ENCODE assay signal across 1 cellular context in the genomic region with DNA sequence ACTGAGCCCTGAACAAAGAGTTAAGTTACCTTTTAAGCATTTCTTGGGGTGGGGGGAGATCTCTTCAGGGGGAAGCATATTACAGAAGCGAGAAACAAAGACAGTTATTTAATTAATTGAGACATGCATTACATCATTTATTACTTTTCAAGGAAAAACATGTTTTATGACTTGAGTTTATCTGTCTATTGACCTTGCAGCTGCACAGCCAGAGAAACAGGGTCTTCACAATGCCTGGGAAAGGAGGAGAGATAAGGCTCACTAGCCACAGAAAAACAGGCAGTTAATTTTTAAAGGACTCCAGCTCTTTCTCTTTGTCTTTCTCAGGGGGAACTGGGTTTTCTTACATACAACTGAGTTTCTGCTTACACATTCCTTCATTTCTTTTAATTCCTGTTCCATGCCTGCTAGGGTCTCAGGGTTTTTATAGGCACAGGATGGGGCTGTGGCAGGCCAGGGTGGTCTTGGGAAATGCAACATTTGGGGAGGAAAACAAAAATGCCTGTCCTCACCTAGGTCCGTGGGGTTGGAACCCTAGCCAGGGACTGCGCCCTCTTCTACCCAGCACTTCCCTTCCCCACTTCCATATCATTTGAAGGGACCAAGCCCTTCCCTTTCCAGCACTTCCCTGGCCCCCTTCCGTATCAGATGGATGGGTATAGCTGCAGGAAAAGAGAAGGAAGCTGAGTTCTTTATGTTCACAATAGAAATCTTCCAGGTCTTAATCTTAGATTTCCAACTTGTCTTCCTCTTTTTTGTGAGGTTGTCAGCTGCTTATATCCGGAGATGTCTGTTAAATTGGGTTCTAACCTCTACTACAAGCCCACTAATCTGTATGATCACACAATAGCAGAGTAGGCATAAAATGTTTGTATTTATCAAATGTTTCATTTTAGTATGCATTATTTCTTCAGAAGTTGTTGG.
A peak's percentile ranks its signal among the peaks of the same experiment; 100 is the strongest.
TF ChIP-seq lines count a peak whose summit lies in the region.

No MANE protein-coding gene starts in this region.

TF ChIP-seq in K562, 482 proteins besides CTCF, POLR2A, EP300 and RAD21 (continued from another document and continues in another):
- TF ChIP-seq, protein P1, sequence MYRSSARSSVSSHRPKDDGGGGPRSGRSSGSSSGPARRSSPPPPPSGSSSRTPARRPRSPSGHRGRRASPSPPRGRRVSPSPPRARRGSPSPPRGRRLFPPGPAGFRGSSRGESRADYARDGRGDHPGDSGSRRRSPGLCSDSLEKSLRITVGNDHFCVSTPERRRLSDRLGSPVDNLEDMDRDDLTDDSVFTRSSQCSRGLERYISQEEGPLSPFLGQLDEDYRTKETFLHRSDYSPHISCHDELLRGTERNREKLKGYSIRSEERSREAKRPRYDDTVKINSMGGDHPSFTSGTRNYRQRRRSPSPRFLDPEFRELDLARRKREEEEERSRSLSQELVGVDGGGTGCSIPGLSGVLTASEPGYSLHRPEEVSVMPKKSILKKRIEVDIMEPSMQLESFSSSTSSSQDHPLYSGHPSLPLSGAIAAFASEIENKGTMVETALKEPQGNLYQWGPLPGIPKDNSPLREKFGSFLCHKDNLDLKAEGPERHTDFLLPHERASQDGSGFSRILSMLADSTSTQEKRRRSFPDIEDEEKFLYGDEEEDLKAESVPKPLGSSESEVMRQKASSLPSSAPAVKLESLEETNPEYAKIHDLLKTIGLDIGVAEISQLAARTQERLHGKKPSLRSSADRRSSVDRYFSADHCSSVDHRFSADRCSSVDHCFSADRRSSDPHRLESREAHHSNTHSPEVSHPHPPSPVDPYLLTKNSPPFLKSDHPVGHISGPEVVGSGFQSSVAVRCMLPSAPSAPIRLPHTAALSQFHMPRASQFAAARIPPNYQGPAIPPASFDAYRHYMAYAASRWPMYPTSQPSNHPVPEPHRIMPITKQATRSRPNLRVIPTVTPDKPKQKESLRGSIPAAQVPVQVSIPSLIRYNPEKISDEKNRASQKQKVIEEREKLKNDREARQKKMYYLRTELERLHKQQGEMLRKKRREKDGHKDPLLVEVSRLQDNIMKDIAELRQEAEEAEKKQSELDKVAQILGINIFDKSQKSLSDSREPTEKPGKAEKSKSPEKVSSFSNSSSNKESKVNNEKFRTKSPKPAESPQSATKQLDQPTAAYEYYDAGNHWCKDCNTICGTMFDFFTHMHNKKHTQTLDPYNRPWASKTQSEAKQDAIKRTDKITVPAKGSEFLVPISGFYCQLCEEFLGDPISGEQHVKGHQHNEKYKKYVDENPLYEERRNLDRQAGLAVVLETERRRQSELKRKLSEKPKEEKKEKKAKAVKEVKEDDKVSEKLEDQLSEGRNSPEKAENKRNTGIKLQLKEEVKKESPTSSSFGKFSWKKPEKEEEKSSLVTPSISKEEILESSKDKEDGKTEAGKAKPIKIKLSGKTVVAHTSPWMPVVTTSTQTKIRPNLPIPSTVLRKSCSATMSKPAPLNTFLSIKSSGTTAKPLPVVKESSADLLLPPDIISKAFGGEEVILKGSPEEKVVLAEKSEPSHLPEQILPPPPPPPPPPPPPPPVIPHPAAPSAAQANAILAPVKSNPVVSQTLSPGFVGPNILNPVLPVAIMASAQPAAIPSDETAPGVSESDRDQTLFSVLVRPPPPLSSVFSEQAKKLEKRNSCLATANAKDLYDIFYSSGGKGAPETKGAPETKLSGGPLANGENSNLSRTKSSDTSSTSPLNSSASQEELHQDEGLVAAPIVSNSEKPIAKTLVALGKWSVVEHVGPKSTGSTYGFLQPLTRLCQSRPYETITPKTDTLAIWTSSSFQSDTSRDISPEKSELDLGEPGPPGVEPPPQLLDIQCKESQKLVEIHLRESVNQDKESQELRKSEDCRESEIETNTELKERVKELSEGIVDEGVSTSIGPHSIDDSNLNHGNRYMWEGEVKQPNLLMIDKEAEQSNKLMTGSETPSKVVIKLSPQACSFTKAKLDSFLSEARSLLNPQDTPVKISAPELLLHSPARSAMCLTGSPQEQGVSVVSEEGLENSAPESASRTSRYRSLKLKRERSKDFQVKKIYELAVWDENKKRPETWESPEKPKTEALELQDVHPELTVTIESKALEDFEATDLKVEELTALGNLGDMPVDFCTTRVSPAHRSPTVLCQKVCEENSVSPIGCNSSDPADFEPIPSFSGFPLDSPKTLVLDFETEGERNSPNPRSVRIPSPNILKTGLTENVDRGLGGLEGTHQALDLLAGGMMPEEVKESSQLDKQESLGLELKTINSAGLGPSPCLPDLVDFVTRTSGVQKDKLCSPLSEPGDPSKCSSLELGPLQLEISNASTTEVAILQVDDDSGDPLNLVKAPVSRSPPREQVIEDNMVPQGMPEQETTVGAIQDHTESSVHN (IDR thresholded peaks at IDR 0.05; ENCODE audit: borderline replicate concordance in 1 of 2, low read depth in 1 of 2), result no peak
- TF ChIP-seq, protein P2, sequence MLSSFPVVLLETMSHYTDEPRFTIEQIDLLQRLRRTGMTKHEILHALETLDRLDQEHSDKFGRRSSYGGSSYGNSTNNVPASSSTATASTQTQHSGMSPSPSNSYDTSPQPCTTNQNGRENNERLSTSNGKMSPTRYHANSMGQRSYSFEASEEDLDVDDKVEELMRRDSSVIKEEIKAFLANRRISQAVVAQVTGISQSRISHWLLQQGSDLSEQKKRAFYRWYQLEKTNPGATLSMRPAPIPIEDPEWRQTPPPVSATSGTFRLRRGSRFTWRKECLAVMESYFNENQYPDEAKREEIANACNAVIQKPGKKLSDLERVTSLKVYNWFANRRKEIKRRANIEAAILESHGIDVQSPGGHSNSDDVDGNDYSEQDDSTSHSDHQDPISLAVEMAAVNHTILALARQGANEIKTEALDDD (IDR thresholded peaks at IDR 0.05), result no peak; the same call in 1 of the 2 replicates
- no peak for TF ChIP-seq SREBF1 (IDR thresholded peaks at IDR 0.05; ENCODE audit: borderline replicate concordance, low read depth, low read length)
- TF ChIP-seq, protein P3, sequence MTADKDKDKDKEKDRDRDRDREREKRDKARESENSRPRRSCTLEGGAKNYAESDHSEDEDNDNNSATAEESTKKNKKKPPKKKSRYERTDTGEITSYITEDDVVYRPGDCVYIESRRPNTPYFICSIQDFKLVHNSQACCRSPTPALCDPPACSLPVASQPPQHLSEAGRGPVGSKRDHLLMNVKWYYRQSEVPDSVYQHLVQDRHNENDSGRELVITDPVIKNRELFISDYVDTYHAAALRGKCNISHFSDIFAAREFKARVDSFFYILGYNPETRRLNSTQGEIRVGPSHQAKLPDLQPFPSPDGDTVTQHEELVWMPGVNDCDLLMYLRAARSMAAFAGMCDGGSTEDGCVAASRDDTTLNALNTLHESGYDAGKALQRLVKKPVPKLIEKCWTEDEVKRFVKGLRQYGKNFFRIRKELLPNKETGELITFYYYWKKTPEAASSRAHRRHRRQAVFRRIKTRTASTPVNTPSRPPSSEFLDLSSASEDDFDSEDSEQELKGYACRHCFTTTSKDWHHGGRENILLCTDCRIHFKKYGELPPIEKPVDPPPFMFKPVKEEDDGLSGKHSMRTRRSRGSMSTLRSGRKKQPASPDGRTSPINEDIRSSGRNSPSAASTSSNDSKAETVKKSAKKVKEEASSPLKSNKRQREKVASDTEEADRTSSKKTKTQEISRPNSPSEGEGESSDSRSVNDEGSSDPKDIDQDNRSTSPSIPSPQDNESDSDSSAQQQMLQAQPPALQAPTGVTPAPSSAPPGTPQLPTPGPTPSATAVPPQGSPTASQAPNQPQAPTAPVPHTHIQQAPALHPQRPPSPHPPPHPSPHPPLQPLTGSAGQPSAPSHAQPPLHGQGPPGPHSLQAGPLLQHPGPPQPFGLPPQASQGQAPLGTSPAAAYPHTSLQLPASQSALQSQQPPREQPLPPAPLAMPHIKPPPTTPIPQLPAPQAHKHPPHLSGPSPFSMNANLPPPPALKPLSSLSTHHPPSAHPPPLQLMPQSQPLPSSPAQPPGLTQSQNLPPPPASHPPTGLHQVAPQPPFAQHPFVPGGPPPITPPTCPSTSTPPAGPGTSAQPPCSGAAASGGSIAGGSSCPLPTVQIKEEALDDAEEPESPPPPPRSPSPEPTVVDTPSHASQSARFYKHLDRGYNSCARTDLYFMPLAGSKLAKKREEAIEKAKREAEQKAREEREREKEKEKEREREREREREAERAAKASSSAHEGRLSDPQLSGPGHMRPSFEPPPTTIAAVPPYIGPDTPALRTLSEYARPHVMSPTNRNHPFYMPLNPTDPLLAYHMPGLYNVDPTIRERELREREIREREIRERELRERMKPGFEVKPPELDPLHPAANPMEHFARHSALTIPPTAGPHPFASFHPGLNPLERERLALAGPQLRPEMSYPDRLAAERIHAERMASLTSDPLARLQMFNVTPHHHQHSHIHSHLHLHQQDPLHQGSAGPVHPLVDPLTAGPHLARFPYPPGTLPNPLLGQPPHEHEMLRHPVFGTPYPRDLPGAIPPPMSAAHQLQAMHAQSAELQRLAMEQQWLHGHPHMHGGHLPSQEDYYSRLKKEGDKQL (CRISPR knock-in tag; IDR thresholded peaks at IDR 0.05; ENCODE audit: borderline replicate concordance), result no peak
- TF ChIP-seq SLC30A9 (CRISPR knock-in tag; IDR thresholded peaks at IDR 0.05), result no peak
- TF ChIP-seq CBFA2T2 (conservative IDR thresholded peaks at IDR 0.05), result peak; percentile 65
- TF ChIP-seq, protein P4, sequence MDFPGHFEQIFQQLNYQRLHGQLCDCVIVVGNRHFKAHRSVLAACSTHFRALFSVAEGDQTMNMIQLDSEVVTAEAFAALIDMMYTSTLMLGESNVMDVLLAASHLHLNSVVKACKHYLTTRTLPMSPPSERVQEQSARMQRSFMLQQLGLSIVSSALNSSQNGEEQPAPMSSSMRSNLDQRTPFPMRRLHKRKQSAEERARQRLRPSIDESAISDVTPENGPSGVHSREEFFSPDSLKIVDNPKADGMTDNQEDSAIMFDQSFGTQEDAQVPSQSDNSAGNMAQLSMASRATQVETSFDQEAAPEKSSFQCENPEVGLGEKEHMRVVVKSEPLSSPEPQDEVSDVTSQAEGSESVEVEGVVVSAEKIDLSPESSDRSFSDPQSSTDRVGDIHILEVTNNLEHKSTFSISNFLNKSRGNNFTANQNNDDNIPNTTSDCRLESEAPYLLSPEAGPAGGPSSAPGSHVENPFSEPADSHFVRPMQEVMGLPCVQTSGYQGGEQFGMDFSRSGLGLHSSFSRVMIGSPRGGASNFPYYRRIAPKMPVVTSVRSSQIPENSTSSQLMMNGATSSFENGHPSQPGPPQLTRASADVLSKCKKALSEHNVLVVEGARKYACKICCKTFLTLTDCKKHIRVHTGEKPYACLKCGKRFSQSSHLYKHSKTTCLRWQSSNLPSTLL (IDR thresholded peaks at IDR 0.05), result peak; percentile 90
- no peak for TF ChIP-seq AFF4 (CRISPR knock-in tag; IDR thresholded peaks at IDR 0.05)
- TF ChIP-seq PHF20 (IDR thresholded peaks at IDR 0.05; ENCODE audit: partially characterized antibody), result no peak
- TF ChIP-seq MBD1 (CRISPR knock-in tag; IDR thresholded peaks at IDR 0.05), result no peak
- no peak for TF ChIP-seq NCOA1 (IDR thresholded peaks at IDR 0.05; ENCODE audit: low read depth)
- TF ChIP-seq DACH1 (IDR thresholded peaks at IDR 0.05; ENCODE audit: partially characterized antibody), result no peak
- TF ChIP-seq MAFF (IDR thresholded peaks at IDR 0.05; ENCODE audit: low read length), result no peak
- no peak for TF ChIP-seq CEBPG (CRISPR knock-in tag; IDR thresholded peaks at IDR 0.05)
- TF ChIP-seq CEBPG (tag; conservative IDR thresholded peaks at IDR 0.05 in 1 of 2, IDR thresholded peaks at IDR 0.05 in 1 of 2), result no peak
- TF ChIP-seq CBFB (CRISPR knock-in tag; IDR thresholded peaks at IDR 0.05), result no peak
- TF ChIP-seq ESRRB (CRISPR knock-in tag; IDR thresholded peaks at IDR 0.05; ENCODE audit: borderline replicate concordance), result no peak
- no peak for TF ChIP-seq RCOR1 (IDR thresholded peaks at IDR 0.05; ENCODE audit: borderline replicate concordance in 1 of 2, low read depth in 2 of 2, low read length in 2 of 2)
- no peak for TF ChIP-seq CHD1 (IDR thresholded peaks at IDR 0.05; ENCODE audit: low read length)
- no peak for TF ChIP-seq NR3C1 (CRISPR knock-in tag; IDR thresholded peaks at IDR 0.05)
- TF ChIP-seq FOXJ2 (tag; IDR thresholded peaks at IDR 0.05), result no peak
